Comparison of ENCODE assay signal across 8 cellular contexts in genomic region chr7:99380032-99380822, GRCh38. TPM values are rescaled to one million over a fixed set of nuclear protein-coding genes. Genes with fewer than 3 reads are reported as not detected.
DNase-seq lines count a peak whose midpoint lies in the region; ATAC-seq and TF ChIP-seq lines count a peak whose summit lies in the region.

No MANE protein-coding gene starts in this region.

- no peak for TF ChIP-seq EP300 in upper lobe of left lung (IDR thresholded peaks at IDR 0.05)

- peak; percentile 78 for DNase-seq in activated CD8-positive, alpha-beta memory T cell treated with anti-CD3 and anti-CD28 coated beads for 24 hours
- no peak for DNase-seq in activated CD8-positive, alpha-beta memory T cell treated with anti-CD3 and anti-CD28 coated beads, Interleukin-2, amount 50 U/mL, for 4 hours
- DNase-seq in SKM-1 (lab: John Stamatoyannopoulos, UW; ENCODE audit: unreplicated experiment) (peak; percentile 97), dorsolateral prefrontal cortex (peak in 4 of 10 donors; percentile 53 to 65 (median 62)), upper lobe of left lung (peak in 1 of 2 donors; percentile 81), NCI-H82 (lab: John Stamatoyannopoulos, UW) (no peak)

- H3K9me3 ChIP-seq in muscle layer of colon (ENCODE audit: low read length) (no peaks in the 10 kb centered on the region), upper lobe of left lung (no peaks in the 10 kb centered on the region)

- intact Hi-C loops in dorsolateral prefrontal cortex (cut with DNase I): no loop called here

- 37 to 38% methylated on average over 12 of the region's 12 CpGs for WGBS in upper lobe of left lung, 2 donors

- TF ChIP-seq CTCF in dorsolateral prefrontal cortex (IDR thresholded peaks at IDR 0.05 in 54 of 56, conservative IDR thresholded peaks at IDR 0.05 in 2 of 56; ENCODE audit: low read depth in 1 of 56, partially characterized antibody in 56 of 56): no peak
- no peak for TF ChIP-seq CTCF in upper lobe of left lung (IDR thresholded peaks at IDR 0.05)

- H3K9ac ChIP-seq in muscle layer of colon (ENCODE audit: low read length): no peak overlapping the region

- H3K4me3 ChIP-seq in dorsolateral prefrontal cortex: peak overlapping the region in 47 of 59 donors; percentile 1 to 51 (median 24)
- peak overlapping the region in 1 of 2 donors; percentile 44 for H3K4me3 ChIP-seq in muscle layer of colon (ENCODE audit: low read depth in 1 of 2, low read length in 2 of 2)
- H3K4me3 ChIP-seq in upper lobe of left lung: peak overlapping the region in 3 of 4 donors; percentile 11 to 31 (median 12)

- peak in 2 of 4 donors; percentile 32 to 44 for TF ChIP-seq POLR2A in upper lobe of left lung (IDR thresholded peaks at IDR 0.05)

- H3K36me3 ChIP-seq in muscle layer of colon (ENCODE audit: insufficient read depth, low read length): no peaks in the 10 kb centered on the region
- H3K36me3 ChIP-seq in upper lobe of left lung: peaks cover 0 to 36% (median 17%) of the 10 kb centered on the region in 4 donors

- H3K27ac ChIP-seq in dorsolateral prefrontal cortex: peak overlapping the region in 56 of 59 donors; percentile 7 to 89 (median 72)
- H3K27ac ChIP-seq in muscle layer of colon (ENCODE audit: low read depth, low read length): peak overlapping the region; percentile 77
- H3K27ac ChIP-seq in upper lobe of left lung: peak overlapping the region; percentile 83 to 96 (median 93)

- H3K27me3 ChIP-seq in dorsolateral prefrontal cortex: no peaks in the 10 kb centered on the region
- H3K27me3 ChIP-seq in muscle layer of colon (ENCODE audit: control insufficient read depth in 1 of 2, insufficient read depth in 2 of 2, low read length in 2 of 2): no peaks in the 10 kb centered on the region
- H3K27me3 ChIP-seq in upper lobe of left lung: no peaks in the 10 kb centered on the region

- H3K4me1 ChIP-seq in muscle layer of colon (ENCODE audit: insufficient read depth, low read length) (peaks cover 34% of the 10 kb centered on the region), upper lobe of left lung (peaks cover 50 to 72% (median 55%) of the 10 kb centered on the region in 4 donors)

- ATAC-seq in HG03039 (IDR thresholded peaks at IDR 0.05; ENCODE audit: unreplicated experiment) (peak; percentile 27), upper lobe of left lung (ENCODE audit: low FRiP score in 2 of 2) (peak; percentile 38 to 73)

RNA-seq across cellular contexts. Expression of gene ARPC1B, which starts 5.7 kb away (rescaled TPM):
- total RNA-seq in dorsolateral prefrontal cortex (10 to 100 TPM in 115 of 120 experiments, 1 to 10 TPM in 5; 5.2 to 52.6 (median 17.8) TPM), upper lobe of left lung (100 to 1,000 TPM; 186 to 387 (median 304) TPM)

RNA-seq across cellular contexts. Expression of gene PDAP1, which starts 28.2 kb away (rescaled TPM):
- total RNA-seq in dorsolateral prefrontal cortex: 100 to 1,000 TPM in 4 of 120 experiments, 10 to 100 TPM in 116; 57.9 to 106 (median 75.1) TPM
- 10 to 100 TPM; 31.4 to 76.0 (median 67.4) TPM for total RNA-seq in upper lobe of left lung

RNA-seq across cellular contexts. Expression of gene BUD31, which starts 28.5 kb away (rescaled TPM):
- total RNA-seq in dorsolateral prefrontal cortex (10 to 100 TPM; 37.0 to 97.8 (median 64.0) TPM), upper lobe of left lung (10 to 100 TPM; 48.8 to 85.7 (median 63.8) TPM)

RNA-seq across cellular contexts. Expression of gene ARPC1A, which starts 54.5 kb away (rescaled TPM):
- total RNA-seq in dorsolateral prefrontal cortex (100 to 1,000 TPM in 106 of 120 experiments, 10 to 100 TPM in 14; 84.1 to 180 (median 126) TPM), upper lobe of left lung (100 to 1,000 TPM in 5 of 6 donors, 10 to 100 TPM in 1; 81.7 to 129 (median 122) TPM)

RNA-seq across cellular contexts. Expression of gene PTCD1, which starts 58.4 kb away (rescaled TPM):
- total RNA-seq in dorsolateral prefrontal cortex (10 to 100 TPM in 9 of 120 experiments, 1 to 10 TPM in 111; 3.2 to 13.4 (median 6.3) TPM), upper lobe of left lung (10 to 100 TPM in 1 of 6 donors, 1 to 10 TPM in 5; 6.3 to 13.4 (median 7.6) TPM)

Comparison
In these comparisons a context has a peak if more than half of its experiments do, and no peak if none do; other contexts are left out.
1. DNase-seq: peak in activated CD8-positive, alpha-beta memory T cell treated with anti-CD3 and anti-CD28 coated beads for 24 hours (single experiment) and SKM-1 (single experiment); none in activated CD8-positive, alpha-beta memory T cell treated with anti-CD3 and anti-CD28 coated beads, Interleukin-2, amount 50 U/mL, for 4 hours (single experiment) and NCI-H82 (single experiment).
2. Peak in every context shown above with its lines, with median percentiles within 50 percentile points of each other: H3K27ac ChIP-seq.